In the genomic region with DNA sequence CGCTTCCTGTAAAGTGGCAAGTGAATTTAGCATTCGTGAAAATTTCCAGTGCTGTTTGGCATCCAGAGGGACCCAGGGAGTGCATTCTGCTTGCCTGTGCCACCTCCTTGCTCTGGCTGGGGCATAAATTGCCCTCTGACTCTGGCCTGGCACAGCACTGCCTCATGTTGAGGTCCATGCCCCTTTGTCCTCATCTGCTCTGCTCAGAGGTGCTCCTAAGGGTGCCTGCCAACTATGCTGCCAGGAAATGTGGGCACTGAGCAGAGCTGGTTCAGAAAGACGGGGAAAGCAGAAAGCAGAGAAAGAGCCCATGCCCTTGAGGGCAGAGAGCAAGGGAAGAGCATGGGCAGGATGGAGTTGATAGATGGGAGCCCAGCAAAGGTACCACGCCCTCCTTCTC, we compare ENCODE assay signal across 25 cellular contexts.
"Had no signal": no experiment of that assay in that cellular context is flagged by ENCODE, and none has a peak within 500 bp of the region (broad histone marks: within the 10 kb centered on the region; RNA-seq: fewer than 3 reads in every experiment).

No MANE protein-coding gene starts in this region.

- FAIRE-seq: astrocyte, pancreas had no signal

- H3K4me3 ChIP-seq: pancreas, prostate gland, testis, transverse colon, uterus had no signal

- H3K4me1 ChIP-seq: pancreas, prostate gland, testis, transverse colon, uterus had no signal

- H3K27me3 ChIP-seq: brain microvascular endothelial cell, pancreas, testis, transverse colon, uterus had no signal

- DNase-seq: activated CD4-positive, alpha-beta memory T cell treated with anti-CD3 and anti-CD28 coated beads, Interleukin-2, amount 10 ng/mL, durations not matched to agents 7 days and 5 days; activated CD4-positive, alpha-beta T cell treated with anti-CD3 and anti-CD28 coated beads, Interleukin-2, amount 10 ng/mL, durations not matched to agents 7 days and 5 days; activated CD8-positive, alpha-beta memory T cell treated with anti-CD3 and anti-CD28 coated beads, Interleukin-2, amount 50 U/mL, for 48 hours; activated gamma-delta T cell; activated naive CD4-positive, alpha-beta T cell treated with anti-CD3 and anti-CD28 coated beads, Interleukin-2, amount 10 ng/mL, durations not matched to agents 7 days and 5 days; activated naive CD8-positive, alpha-beta T cell treated with anti-CD3 and anti-CD28 coated beads, Interleukin-2, amount 10 ng/mL, durations not matched to agents 7 days and 5 days; activated T-cell treated with anti-CD3 and anti-CD28 coated beads, Interleukin-2, amount 50 U/mL, for 24 hours; brain microvascular endothelial cell; cortex of kidney; effector memory CD8-positive, alpha-beta T cell; erythroblast; kidney glomerular epithelial cell; naive B cell; nephron progenitor cell; pancreas; stimulated activated CD4-positive, alpha-beta T cell treated with anti-CD3 and anti-CD28 coated beads, Interleukin-2, amount 100 ng/mL, for 48 hours; stimulated activated naive CD4-positive, alpha-beta T cell treated with Interleukin-2 at 50 U/mL for 16 hours; T1000; testis; transverse colon; uterus; WERI-Rb-1 had no signal

- ATAC-seq: activated CD4-positive, CD25-positive, alpha-beta regulatory T cell treated with anti-CD3 and anti-CD28 coated beads, Interleukin-2, amount 50 U/mL, for 24 hours; effector memory CD8-positive, alpha-beta T cell; pancreas had no signal

- H3K27ac ChIP-seq: brain microvascular endothelial cell, pancreas, prostate gland, testis, transverse colon, uterus, WERI-Rb-1 had no signal

- H3K36me3 ChIP-seq: brain microvascular endothelial cell, pancreas, prostate gland, transverse colon, uterus, WERI-Rb-1 had no signal

- H3K9me3 ChIP-seq: pancreas, prostate gland, testis had no signal
